In genomic region chrX:78104447-78105176, GRCh38 we compare ENCODE assay signal across 1 cellular context.
TF ChIP-seq lines count a peak whose summit lies in the region.

No MANE protein-coding gene starts in this region.

TF ChIP-seq in WTC11, 78 proteins besides CTCF, POLR2A, EP300 and RAD21 (continued from another document):
- TF ChIP-seq AFF4 (CRISPR knock-in tag; IDR thresholded peaks at IDR 0.05; ENCODE audit: borderline replicate concordance) (no peak), CBFB (CRISPR knock-in tag; IDR thresholded peaks at IDR 0.05; ENCODE audit: low read depth) (no peak), GABPB1 (CRISPR knock-in tag; IDR thresholded peaks at IDR 0.05) (0 out of 2 replicates have a peak, but pooled peaks have one; percentile 21)
